Comparison of ENCODE assay signal across 8 cellular contexts in genomic region chr21:35138665-35139381, GRCh38.
DNase-seq lines count a peak whose midpoint lies in the region; FAIRE-seq and TF ChIP-seq lines count a peak whose summit lies in the region.

No MANE protein-coding gene starts in this region.

- H3K27me3 Mint-ChIP-seq in activated CD4-positive, alpha-beta T cell treated with anti-CD3 and anti-CD28 coated beads, Interleukin-2, amount 10 ng/mL, durations not matched to agents 24 days and 14 days, result no peaks in the 10 kb centered on the region
- H3K27me3 Mint-ChIP-seq in nephron progenitor cell (ENCODE audit: low read depth, poor library complexity) (no peaks in the 10 kb centered on the region), progenitor cell of endocrine pancreas (no peaks in the 10 kb centered on the region)

- TF ChIP-seq POLR2A in GM12892 (IDR thresholded peaks at IDR 0.05; ENCODE audit: low read depth, low read length), result no peak

- H3K4me1 Mint-ChIP-seq in activated CD4-positive, alpha-beta T cell treated with anti-CD3 and anti-CD28 coated beads, Interleukin-2, amount 10 ng/mL, durations not matched to agents 24 days and 14 days, result peaks cover 30% of the 10 kb centered on the region
- H3K4me1 Mint-ChIP-seq in nephron progenitor cell (peaks cover 13% of the 10 kb centered on the region), progenitor cell of endocrine pancreas (ENCODE audit: low read depth) (peaks cover 24% of the 10 kb centered on the region)

- no peak overlapping the region for H3K9ac ChIP-seq in fibroblast of lung (ENCODE audit: insufficient read depth, low read length)

- no peak overlapping the region for H3K4me2 ChIP-seq in fibroblast of lung (ENCODE audit: extremely low read depth, insufficient read depth, low read length)

- no peak for FAIRE-seq in GM12892 (lab: Jason Lieb, UNC)

- no peaks in the 10 kb centered on the region for H3K36me3 Mint-ChIP-seq in activated CD4-positive, alpha-beta T cell treated with anti-CD3 and anti-CD28 coated beads, Interleukin-2, amount 10 ng/mL, durations not matched to agents 24 days and 14 days (ENCODE audit: low read depth)
- H3K36me3 Mint-ChIP-seq in nephron progenitor cell (ENCODE audit: low read depth) (no peaks in the 10 kb centered on the region), progenitor cell of endocrine pancreas (ENCODE audit: insufficient read depth) (no peaks in the 10 kb centered on the region)

- DNase-seq in HPDE6-E6E7 (ENCODE audit: extremely low spot score), result peak; percentile 89
- peak; percentile 68 for DNase-seq in activated CD4-positive, alpha-beta T cell treated with anti-CD3 and anti-CD28 coated beads, Interleukin-2, amount 10 ng/mL, durations not matched to agents 24 days and 14 days
- DNase-seq in fibroblast of lung (ENCODE audit: low read depth in 2 of 2), result peak; percentile 31 to 100
- peak; percentile 8 to 24 for DNase-seq in stimulated activated CD8-positive, alpha-beta memory T cell treated with anti-CD3 and anti-CD28 coated beads, Interleukin-2, amount 100 ng/mL, for 1 hour (ENCODE audit: low read depth in 2 of 2)
- no peak for DNase-seq in nephron progenitor cell
- DNase-seq in anterior cingulate cortex (lab: John Stamatoyannopoulos, UW), result no peak
- no peak for DNase-seq in GM12892 (ENCODE audit: insufficient read length)
- no peak for DNase-seq in progenitor cell of endocrine pancreas (ENCODE audit: low spot score, unreplicated experiment)

- peak overlapping the region; percentile 74 for H3K4me3 Mint-ChIP-seq in activated CD4-positive, alpha-beta T cell treated with anti-CD3 and anti-CD28 coated beads, Interleukin-2, amount 10 ng/mL, durations not matched to agents 24 days and 14 days
- no peak overlapping the region for H3K4me3 Mint-ChIP-seq in nephron progenitor cell
- H3K4me3 Mint-ChIP-seq in progenitor cell of endocrine pancreas (ENCODE audit: low read depth), result no peak overlapping the region

- no peak overlapping the region for H2AFZ ChIP-seq in fibroblast of lung (ENCODE audit: low read length)

- intact Hi-C loops in activated CD4-positive, alpha-beta T cell treated with anti-CD3 and anti-CD28 coated beads, Interleukin-2, amount 10 ng/mL, durations not matched to agents 24 days and 14 days (cut with micrococcal nuclease), result loop anchor here (1.0 to 5.0 kb wide), 11 partner anchors 12 to 261 kb away; no protein-coding TSS in a partner anchor

- H3K27me3 ChIP-seq in fibroblast of lung (ENCODE audit: control insufficient read depth, insufficient read depth, low read length), result no peaks in the 10 kb centered on the region

- H3K27ac ChIP-seq in fibroblast of lung (ENCODE audit: insufficient read depth, low read length), result no peak overlapping the region

- no peaks in the 10 kb centered on the region for H3K36me3 ChIP-seq in fibroblast of lung (ENCODE audit: control insufficient read depth, insufficient read depth, low read length)

- no peaks in the 10 kb centered on the region for H4K20me1 ChIP-seq in fibroblast of lung (ENCODE audit: control insufficient read depth, extremely low read depth, insufficient read depth, low read length)

- peaks cover 9% of the 10 kb centered on the region for H3K4me1 ChIP-seq in fibroblast of lung (ENCODE audit: control insufficient read depth, extremely low read depth, insufficient read depth, low read length)

- peak overlapping the region; percentile 97 for H3K27ac Mint-ChIP-seq in activated CD4-positive, alpha-beta T cell treated with anti-CD3 and anti-CD28 coated beads, Interleukin-2, amount 10 ng/mL, durations not matched to agents 24 days and 14 days
- H3K27ac Mint-ChIP-seq in nephron progenitor cell, result no peak overlapping the region
- H3K27ac Mint-ChIP-seq in progenitor cell of endocrine pancreas, result no peak overlapping the region

- H3K4me3 ChIP-seq in fibroblast of lung (replicated peaks in 1 of 4; ENCODE audit: control extremely low read depth in 1 of 4, insufficient read depth in 1 of 4, low read depth in 3 of 4, low read length in 4 of 4), result no peak overlapping the region

- peaks cover 5% of the 10 kb centered on the region for H3K9me3 Mint-ChIP-seq in activated CD4-positive, alpha-beta T cell treated with anti-CD3 and anti-CD28 coated beads, Interleukin-2, amount 10 ng/mL, durations not matched to agents 24 days and 14 days
- H3K9me3 Mint-ChIP-seq in nephron progenitor cell (no peaks in the 10 kb centered on the region), progenitor cell of endocrine pancreas (ENCODE audit: low read depth) (no peaks in the 10 kb centered on the region)

- TF ChIP-seq CTCF in fibroblast of lung (conservative IDR thresholded peaks at IDR 0.05 in 1 of 2, IDR thresholded peaks at IDR 0.05 in 1 of 2; ENCODE audit: low read depth in 1 of 2, low read length in 2 of 2) (no peak), nephron progenitor cell (IDR thresholded peaks at IDR 0.05) (no peak), progenitor cell of endocrine pancreas (IDR thresholded peaks at IDR 0.05; ENCODE audit: unreplicated experiment) (no peak)

- no peaks in the 10 kb centered on the region for H3K79me2 ChIP-seq in fibroblast of lung (ENCODE audit: control insufficient read depth, insufficient read depth, low read length)

- no peaks in the 10 kb centered on the region for H3K9me3 ChIP-seq in fibroblast of lung (ENCODE audit: control insufficient read depth, insufficient read depth, low read depth, low read length)

Comparison
In these comparisons a context has a peak if more than half of its experiments do, and no peak if none do; other contexts are left out.
1. DNase-seq: peak in HPDE6-E6E7 (single experiment), activated CD4-positive, alpha-beta T cell treated with anti-CD3 and anti-CD28 coated beads, Interleukin-2, amount 10 ng/mL, durations not matched to agents 24 days and 14 days (single experiment), fibroblast of lung (2 of 2) and stimulated activated CD8-positive, alpha-beta memory T cell treated with anti-CD3 and anti-CD28 coated beads, Interleukin-2, amount 100 ng/mL, for 1 hour (2 of 2); none in nephron progenitor cell (single experiment), anterior cingulate cortex (0 of 58), GM12892 (single experiment) and progenitor cell of endocrine pancreas (single experiment).